9 cellular contexts compared by ENCODE assay signal in the genomic region with DNA sequence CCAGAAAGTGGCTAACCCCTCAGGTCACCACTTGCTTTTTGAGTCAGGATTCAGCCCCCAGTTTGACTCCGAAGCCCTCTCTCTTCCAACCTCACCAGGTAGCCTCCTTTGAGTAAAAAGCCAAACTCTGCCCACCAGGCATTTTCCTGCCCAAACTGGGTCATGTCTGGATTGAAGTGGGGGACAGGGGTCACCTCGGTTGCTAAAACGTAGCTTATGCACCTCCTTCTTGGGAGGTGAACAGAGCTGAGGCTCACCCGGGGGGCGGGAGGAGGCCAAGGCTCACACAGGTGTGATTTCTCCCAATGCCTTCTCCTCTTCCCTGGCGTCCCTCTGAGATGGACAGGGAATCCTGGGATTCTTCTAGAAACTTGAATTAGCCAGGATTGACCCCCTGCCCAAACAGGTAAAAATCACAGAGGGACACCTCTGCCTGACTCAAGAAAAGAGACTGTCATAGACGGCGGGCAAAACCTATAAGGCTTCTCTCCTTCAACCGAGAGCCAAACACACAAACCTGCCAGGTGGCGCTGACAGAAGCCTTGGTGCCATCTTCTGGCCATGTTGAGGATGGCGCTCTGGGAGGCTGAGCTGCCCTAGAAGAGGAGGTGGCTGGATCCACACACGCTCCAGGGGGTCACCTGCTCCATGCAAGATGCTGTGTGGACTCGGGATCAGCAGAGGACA. TPM values are rescaled to one million over a fixed set of nuclear protein-coding genes. Genes with fewer than 3 reads are reported as not detected.
A peak's percentile ranks its signal among the peaks of the same experiment; 100 is the strongest.
DNase-seq lines count a peak whose midpoint lies in the region; TF ChIP-seq lines count a peak whose summit lies in the region.
"Had no signal": no experiment of that assay in that cellular context is flagged by ENCODE, and none has a peak within 500 bp of the region (broad histone marks: within the 10 kb centered on the region; RNA-seq: fewer than 3 reads in every experiment).

No MANE protein-coding gene starts in this region.

- H3K36me3 ChIP-seq in esophagus squamous epithelium = no peaks in the 10 kb centered on the region
- no peaks in the 10 kb centered on the region for H3K36me3 ChIP-seq in osteoblast (ENCODE audit: insufficient read depth, low read length)
- H3K36me3 ChIP-seq: BLaER1 had no signal

- TF ChIP-seq CTCF in esophagus squamous epithelium (IDR thresholded peaks at IDR 0.05) (peak; percentile 22 to 81 (median 58)), osteoblast (IDR thresholded peaks at IDR 0.05; ENCODE audit: extremely low read depth, low read depth, low read length) (peak; percentile 51)

- no peaks in the 10 kb centered on the region for H4K20me1 ChIP-seq in osteoblast (ENCODE audit: insufficient read depth, low read length)
- H4K20me1 ChIP-seq: BLaER1 had no signal

- TF ChIP-seq POLR2A in esophagus squamous epithelium (IDR thresholded peaks at IDR 0.05) = no peak

- H3K4me2 ChIP-seq in osteoblast (ENCODE audit: insufficient read depth, low read length) = no peak overlapping the region
- H3K4me2 ChIP-seq: BLaER1 had no signal

- H3K4me3 ChIP-seq in esophagus squamous epithelium (no peak overlapping the region), osteoblast (ENCODE audit: insufficient read depth, low read length) (no peak overlapping the region)
- H3K4me3 ChIP-seq: BLaER1 had no signal

- H3K27me3 ChIP-seq in esophagus squamous epithelium = peaks cover 0 to 28% (median 0%) of the 10 kb centered on the region in 4 donors
- H3K27me3 ChIP-seq in osteoblast (ENCODE audit: insufficient read depth, low read length) = no peaks in the 10 kb centered on the region
- H3K27me3 ChIP-seq: BLaER1 had no signal

- H3K9me3 ChIP-seq in esophagus squamous epithelium (no peaks in the 10 kb centered on the region), osteoblast (ENCODE audit: low read depth, low read length) (no peaks in the 10 kb centered on the region)
- H3K9me3 ChIP-seq: BLaER1 had no signal

- peak; percentile 17 to 74 (median 50) for DNase-seq in NCI-H1417 (lab: John Stamatoyannopoulos, UW)
- no peak for DNase-seq in NCI-H1417 treated with DMSO at 0.1 percent for 48 hours (lab: John Stamatoyannopoulos, UW)
- peak; percentile 79 for DNase-seq in HEK293T (ENCODE audit: extremely low spot score)
- DNase-seq in NCI-H2171 (lab: John Stamatoyannopoulos, UW) = peak; percentile 34
- DNase-seq in activated CD4-positive, alpha-beta T cell treated with anti-CD3 and anti-CD28 coated beads, Interleukin-2, amount 50 U/mL, for 48 hours = peak; percentile 35 to 51
- DNase-seq in esophagus squamous epithelium (lab: John Stamatoyannopoulos, UW) = no peak
- DNase-seq in osteoblast (ENCODE audit: insufficient read length, low spot score, missing footprints) = no peak
- no peak for DNase-seq in midbrain (lab: John Stamatoyannopoulos, UW)

- POLR2A ChIA-PET in HEK293T (lab: Yijun Ruan, JAX) = no interaction called here

- 32 to 52% methylated on average over 3 to 6 of the region's 13 CpGs for WGBS in esophagus squamous epithelium, 2 donors

- intact Hi-C loops in esophagus squamous epithelium (cut with DNase I) = no loop called here

- H3K4me1 ChIP-seq in esophagus squamous epithelium (peaks cover 0 to 33% (median 0%) of the 10 kb centered on the region in 3 donors), osteoblast (ENCODE audit: insufficient read depth, low read length) (no peaks in the 10 kb centered on the region)
- H3K4me1 ChIP-seq: BLaER1 had no signal

- H3K27ac ChIP-seq in esophagus squamous epithelium = no peak overlapping the region
- H3K27ac ChIP-seq in osteoblast (ENCODE audit: low read depth, low read length) = no peak overlapping the region
- H3K27ac ChIP-seq: BLaER1 had no signal

- H2AFZ ChIP-seq in osteoblast (ENCODE audit: low read length) = no peak overlapping the region

- H3K79me2 ChIP-seq in osteoblast (ENCODE audit: insufficient read depth, low read length) = no peaks in the 10 kb centered on the region

- CTCF ChIA-PET in HEK293T (lab: Yijun Ruan, JAX) = interaction anchor here (0.7 to 1.4 kb wide), 4 partner anchors 10 to 1047 kb away, joined by 3 to 4 read pairs (median 3); no protein-coding TSS in a partner anchor

TF ChIP-seq in HEK293T, 16 proteins besides CTCF, POLR2A, EP300 and RAD21:
- TF ChIP-seq NFRKB (IDR thresholded peaks at IDR 0.05) = no peak
- TF ChIP-seq FOXA1 (IDR thresholded peaks at IDR 0.05) = no peak
- no peak for TF ChIP-seq TARDBP (IDR thresholded peaks at IDR 0.05)
- no peak for TF ChIP-seq ARNT (IDR thresholded peaks at IDR 0.05)
- no peak for TF ChIP-seq SP1 (IDR thresholded peaks at IDR 0.05)
- no peak for TF ChIP-seq BHLHE40 (IDR thresholded peaks at IDR 0.05; ENCODE audit: borderline replicate concordance)
- TF ChIP-seq ZNF384 (IDR thresholded peaks at IDR 0.05) = no peak
- TF ChIP-seq ELF4 (IDR thresholded peaks at IDR 0.05) = no peak
- no peak for TF ChIP-seq FOXM1 (IDR thresholded peaks at IDR 0.05; ENCODE audit: borderline replicate concordance)
- no peak for TF ChIP-seq HDGF (IDR thresholded peaks at IDR 0.05; ENCODE audit: borderline replicate concordance)
- no peak for TF ChIP-seq LEF1 (IDR thresholded peaks at IDR 0.05; ENCODE audit: borderline replicate concordance)
- TF ChIP-seq FOXK2 (IDR thresholded peaks at IDR 0.05) = no peak
- no peak for TF ChIP-seq SUZ12 (IDR thresholded peaks at IDR 0.05)
- TF ChIP-seq, protein P1, sequence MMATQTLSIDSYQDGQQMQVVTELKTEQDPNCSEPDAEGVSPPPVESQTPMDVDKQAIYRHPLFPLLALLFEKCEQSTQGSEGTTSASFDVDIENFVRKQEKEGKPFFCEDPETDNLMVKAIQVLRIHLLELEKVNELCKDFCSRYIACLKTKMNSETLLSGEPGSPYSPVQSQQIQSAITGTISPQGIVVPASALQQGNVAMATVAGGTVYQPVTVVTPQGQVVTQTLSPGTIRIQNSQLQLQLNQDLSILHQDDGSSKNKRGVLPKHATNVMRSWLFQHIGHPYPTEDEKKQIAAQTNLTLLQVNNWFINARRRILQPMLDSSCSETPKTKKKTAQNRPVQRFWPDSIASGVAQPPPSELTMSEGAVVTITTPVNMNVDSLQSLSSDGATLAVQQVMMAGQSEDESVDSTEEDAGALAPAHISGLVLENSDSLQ (IDR thresholded peaks at IDR 0.05) = no peak
- TF ChIP-seq CTBP1 (IDR thresholded peaks at IDR 0.05; ENCODE audit: borderline replicate concordance) = no peak
- no peak for TF ChIP-seq L3MBTL2 (conservative IDR thresholded peaks at IDR 0.05)

RNA-seq across cellular contexts. Expression of a gene that starts 51.6 kb away (rescaled TPM):
- total RNA-seq in esophagus squamous epithelium (not detected), osteoblast (not detected in 2 replicates)

Comparison
In these comparisons a context has a peak if more than half of its experiments do, and no peak if none do; other contexts are left out.
1. DNase-seq: peak in NCI-H1417 (3 of 3), HEK293T (single experiment), NCI-H2171 (single experiment) and activated CD4-positive, alpha-beta T cell treated with anti-CD3 and anti-CD28 coated beads, Interleukin-2, amount 50 U/mL, for 48 hours (2 of 2); none in NCI-H1417 treated with DMSO at 0.1 percent for 48 hours (single experiment), esophagus squamous epithelium (single experiment), osteoblast (single experiment) and midbrain (single experiment).